Comparison of ENCODE assay signal across 27 cellular contexts in the genomic region with DNA sequence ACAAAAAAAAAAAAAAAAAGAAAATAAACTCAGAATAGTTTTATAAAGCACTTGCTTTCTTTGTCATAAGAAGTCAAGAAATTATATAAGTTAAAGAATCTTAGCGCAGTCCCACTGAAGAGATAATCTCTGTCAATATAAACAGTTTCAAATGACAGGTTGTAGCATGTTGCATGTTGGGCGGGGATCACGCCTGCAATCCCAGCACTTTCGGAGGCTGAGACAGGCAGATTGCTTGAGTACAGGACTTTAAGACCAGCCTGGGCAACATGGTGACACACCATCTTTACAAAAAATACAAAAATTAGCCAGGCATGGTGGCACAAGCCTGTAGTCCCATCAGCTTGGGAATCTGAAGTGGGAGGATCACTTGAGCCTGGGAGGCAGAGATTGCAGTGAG.
"Had no signal": no experiment of that assay in that cellular context is flagged by ENCODE, and none has a peak within 500 bp of the region (broad histone marks: within the 10 kb centered on the region; RNA-seq: fewer than 3 reads in every experiment).

No MANE protein-coding gene starts in this region.

- H3K36me3 ChIP-seq: ovary, uterus had no signal

- H3K27me3 ChIP-seq: neural progenitor cell, ovary, right lobe of liver, sigmoid colon, stomach, thyroid gland, tibial nerve, upper lobe of left lung, uterus had no signal

- H3K27ac Mint-ChIP-seq: natural killer cell; nephron; neural progenitor cell; progenitor cell of endocrine pancreas; stimulated activated effector memory CD8-positive, alpha-beta T cell treated with anti-CD3 and anti-CD28 coated beads, Interleukin-12 subunit alpha, Interleukin-12 subunit beta, amount 100 ng/mL, for 72 hours; stimulated activated naive B cell treated with anti-CD40 and anti-IgM and Interleukin-4, amounts not matched to agents 10 μg/mL and 1 μg/mL and 100 μg/mL, for 72 hours; stimulated activated naive CD8-positive, alpha-beta T cell treated with anti-CD3 and anti-CD28 coated beads, Interleukin-15, Interleukin-2, amounts not matched to agents 100 ng/mL and 50 ng/mL, for 24 hours had no signal

- H3K4me3 ChIP-seq: neural progenitor cell, ovary, psoas muscle, right lobe of liver, sigmoid colon, stomach, thoracic aorta, thyroid gland, tibial nerve, upper lobe of left lung, uterus had no signal

- DNase-seq: natural killer cell; occipital lobe; ovary; posterior cingulate gyrus; psoas muscle; right cardiac atrium; right lobe of liver; sigmoid colon; small intestine; stimulated activated CD4-positive, alpha-beta T cell treated with anti-CD3 and anti-CD28 coated beads, Interleukin-15, amount 100 ng/mL, for 24 hours; stimulated activated CD4-positive, alpha-beta T cell treated with anti-CD3 and anti-CD28 coated beads, Interleukin-2, amount 100 ng/mL, for 24 hours; stimulated activated CD4-positive, alpha-beta T cell treated with anti-CD3 and anti-CD28 coated beads, Interleukin-2, amount 100 ng/mL, for 48 hours; stimulated activated CD4-positive, alpha-beta T cell treated with anti-CD3 and anti-CD28 coated beads, Interleukin-4, amount 100 ng/mL, for 24 hours; stimulated activated naive B cell treated with anti-CD40 and anti-IgM and Interleukin-4, amounts not matched to agents 10 μg/mL and 1 μg/mL and 100 μg/mL, for 72 hours; stimulated activated naive CD4-positive, alpha-beta T cell treated with Interleukin-2 at 50 U/mL for 16 hours; stomach; upper lobe of left lung; uterus had no signal

- H3K27me3 Mint-ChIP-seq: progenitor cell of endocrine pancreas; stimulated activated naive B cell treated with anti-CD40 and anti-IgM and Interleukin-4, amounts not matched to agents 10 μg/mL and 1 μg/mL and 100 μg/mL, for 72 hours; stimulated activated naive CD8-positive, alpha-beta T cell treated with anti-CD3 and anti-CD28 coated beads, Interleukin-15, Interleukin-2, amounts not matched to agents 100 ng/mL and 50 ng/mL, for 24 hours had no signal

- H3K9me3 Mint-ChIP-seq: natural killer cell; nephron; neural progenitor cell; stimulated activated effector memory CD8-positive, alpha-beta T cell treated with anti-CD3 and anti-CD28 coated beads, Interleukin-12 subunit alpha, Interleukin-12 subunit beta, amount 100 ng/mL, for 72 hours; stimulated activated naive B cell treated with anti-CD40 and anti-IgM and Interleukin-4, amounts not matched to agents 10 μg/mL and 1 μg/mL and 100 μg/mL, for 72 hours; stimulated activated naive CD8-positive, alpha-beta T cell treated with anti-CD3 and anti-CD28 coated beads, Interleukin-15, Interleukin-2, amounts not matched to agents 100 ng/mL and 50 ng/mL, for 24 hours had no signal

- H3K27ac ChIP-seq: neural progenitor cell, ovary, parathyroid adenoma, psoas muscle, right lobe of liver, sigmoid colon, stomach, thoracic aorta, thyroid gland, tibial nerve, upper lobe of left lung, uterus had no signal

- FAIRE-seq: small intestine had no signal

- H3K4me3 Mint-ChIP-seq: natural killer cell; nephron; neural progenitor cell; stimulated activated effector memory CD8-positive, alpha-beta T cell treated with anti-CD3 and anti-CD28 coated beads, Interleukin-12 subunit alpha, Interleukin-12 subunit beta, amount 100 ng/mL, for 72 hours; stimulated activated naive B cell treated with anti-CD40 and anti-IgM and Interleukin-4, amounts not matched to agents 10 μg/mL and 1 μg/mL and 100 μg/mL, for 72 hours; stimulated activated naive CD8-positive, alpha-beta T cell treated with anti-CD3 and anti-CD28 coated beads, Interleukin-15, Interleukin-2, amounts not matched to agents 100 ng/mL and 50 ng/mL, for 24 hours had no signal

- H3K4me1 Mint-ChIP-seq: natural killer cell; nephron; neural progenitor cell; stimulated activated effector memory CD8-positive, alpha-beta T cell treated with anti-CD3 and anti-CD28 coated beads, Interleukin-12 subunit alpha, Interleukin-12 subunit beta, amount 100 ng/mL, for 72 hours; stimulated activated naive B cell treated with anti-CD40 and anti-IgM and Interleukin-4, amounts not matched to agents 10 μg/mL and 1 μg/mL and 100 μg/mL, for 72 hours had no signal
